In the genomic region with DNA sequence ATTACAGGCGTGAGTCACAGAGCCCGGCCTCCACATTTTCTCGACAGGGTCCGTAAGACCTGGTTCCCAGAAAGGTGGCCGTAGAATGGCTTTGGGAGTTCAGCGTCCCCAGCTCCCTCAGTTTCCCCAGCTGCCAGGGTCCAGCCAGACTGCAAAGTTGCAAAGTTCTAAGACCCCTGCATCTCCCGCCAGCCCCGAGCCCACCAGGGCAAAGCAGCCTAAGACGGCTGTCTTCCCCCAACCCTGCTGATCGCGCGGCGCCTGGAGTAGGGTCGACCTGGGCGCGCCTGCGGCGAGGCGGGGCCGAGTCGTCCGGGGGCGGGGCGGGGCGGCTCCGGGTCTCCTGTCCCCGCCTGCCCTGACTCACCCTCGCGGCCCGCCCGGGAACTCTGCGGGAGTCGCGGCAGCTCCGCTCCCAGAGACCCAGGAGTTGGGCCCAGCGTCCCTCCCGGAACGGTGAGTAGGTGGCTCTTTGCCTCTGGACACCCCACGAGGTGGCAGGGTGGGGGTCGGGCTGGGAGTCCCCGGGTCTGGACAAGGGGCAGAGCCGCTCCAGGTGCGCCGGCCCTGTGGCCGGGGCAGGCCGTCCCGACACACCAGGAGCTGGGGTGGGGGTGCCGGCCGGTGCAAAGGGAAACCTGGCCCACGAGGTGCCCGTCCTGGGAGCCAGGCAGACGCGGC, we compare ENCODE assay signal across 8 cellular contexts. TPM values are rescaled to one million over a fixed set of nuclear protein-coding genes. Genes with fewer than 3 reads are reported as not detected.
A peak's percentile ranks its signal among the peaks of the same experiment; 100 is the strongest.
DNase-seq lines count a peak whose midpoint lies in the region; ATAC-seq lines count a peak whose summit lies in the region.

A gene (plus strand): TSS at position 366 of the 681 bp plus-strand sequence. CDS start 7,094 bp downstream, outside the sequence.

- peak within 1 kb of the TSS; percentile 91 for H2AFZ ChIP-seq in neuronal stem cell (ENCODE audit: low read length)

- CTCF ChIA-PET in activated CD4-positive, alpha-beta T cell treated with anti-CD3 and anti-CD28 coated beads for 36 hours (lab: Charles Lee): no interaction called here

- no peaks in the 10 kb centered on the region for H3K36me3 Mint-ChIP-seq in activated CD4-positive, alpha-beta T cell treated with anti-CD3 and anti-CD28 coated beads for 36 hours (ENCODE audit: low read depth)

- peak within 1 kb of the TSS; percentile 92 for H3K23ac ChIP-seq in neuronal stem cell (ENCODE audit: low read depth, low read length, poor library complexity)

- H3K27me3 ChIP-seq in neuronal stem cell (ENCODE audit: control insufficient read depth in 3 of 3, insufficient read depth in 3 of 3, low read depth in 1 of 3, low read length in 3 of 3): peaks cover 0 to 43% (median 19%) of the 10 kb centered on the region in 3 experiments

- H2AK5ac ChIP-seq in neuronal stem cell (ENCODE audit: low read depth, low read length): peak within 1 kb of the TSS; percentile 81

- no peak within 1 kb of the TSS for H3K4ac ChIP-seq in neuronal stem cell (ENCODE audit: low read length)

- POLR2A ChIA-PET in activated CD4-positive, alpha-beta T cell treated with anti-CD3 and anti-CD28 coated beads for 36 hours (lab: Charles Lee): no interaction called here

- no peak within 1 kb of the TSS for H3K14ac ChIP-seq in neuronal stem cell (ENCODE audit: low read length)

- H3K36me3 ChIP-seq in neuronal stem cell (replicated peaks in 1 of 2; ENCODE audit: control insufficient read depth in 2 of 2, insufficient read depth in 2 of 2, low read length in 2 of 2): no peaks in the 10 kb centered on the region

- H3K9ac ChIP-seq in neuronal stem cell (ENCODE audit: low read depth, low read length, poor library complexity): no peak within 1 kb of the TSS

- H3K4me1 ChIP-seq in neuronal stem cell (ENCODE audit: control insufficient read depth in 2 of 2, insufficient read depth in 1 of 2, low read depth in 1 of 2, low read length in 2 of 2): peaks cover 0 to 7% of the 10 kb centered on the region in 2 donors

- H3K27ac ChIP-seq in neuronal stem cell (replicated peaks; ENCODE audit: low read length): no peak within 1 kb of the TSS

- H3K4me3 ChIP-seq in neuronal stem cell (ENCODE audit: low read length in 2 of 2): peak within 1 kb of the TSS in 1 of 2 donors; percentile 55

- no peaks in the 10 kb centered on the region for H3K4me1 Mint-ChIP-seq in activated CD4-positive, alpha-beta T cell treated with anti-CD3 and anti-CD28 coated beads for 36 hours

- peak within 1 kb of the TSS; percentile 89 for H3K18ac ChIP-seq in neuronal stem cell (ENCODE audit: low read length)

- no peaks in the 10 kb centered on the region for H3K9me3 ChIP-seq in neuronal stem cell (replicated peaks in 1 of 2; ENCODE audit: control insufficient read depth in 2 of 2, insufficient read depth in 1 of 2, low read depth in 1 of 2, low read length in 2 of 2)

- H2BK120ac ChIP-seq in neuronal stem cell (ENCODE audit: low read depth, low read length): peak within 1 kb of the TSS; percentile 31

- no peak within 1 kb of the TSS for H2BK12ac ChIP-seq in neuronal stem cell (ENCODE audit: low read length)

- H3K4me3 Mint-ChIP-seq in activated CD4-positive, alpha-beta T cell treated with anti-CD3 and anti-CD28 coated beads for 36 hours: no peak within 1 kb of the TSS

- no peak within 1 kb of the TSS for H4K91ac ChIP-seq in neuronal stem cell (ENCODE audit: low read depth, low read length, poor library complexity)

- intact Hi-C loops in activated CD4-positive, alpha-beta T cell treated with anti-CD3 and anti-CD28 coated beads for 36 hours (cut with DNase I, micrococcal nuclease): loop anchor here in 1 of 2 experiments (2.0 kb wide), 1 partner anchor 15 kb away; no protein-coding TSS in a partner anchor

- no CpG with 5 or more reads among the region's 53 CpGs for WGBS in neuronal stem cell (ENCODE audit: extremely low coverage in 2 of 2, insufficient read length in 2 of 2, insufficient replicate concordance in 1 of 2), 2 donors

- DNase-seq in NCI-H82 (lab: John Stamatoyannopoulos, UW): peak; percentile 59
- DNase-seq in NCI-H82 treated with DMSO at 0.1 percent for 48 hours (lab: John Stamatoyannopoulos, UW; ENCODE audit: unreplicated experiment): no peak
- peak; percentile 71 for DNase-seq in activated CD4-positive, alpha-beta T cell treated with anti-CD3 and anti-CD28 coated beads for 36 hours
- peak; percentile 59 for DNase-seq in fibroblast of gingiva (ENCODE audit: low read depth)
- peak; percentile 63 for DNase-seq in neuronal stem cell (ENCODE audit: low spot score)
- no peak for DNase-seq in AML-193 (lab: John Stamatoyannopoulos, UW)
- DNase-seq in occipital lobe (lab: John Stamatoyannopoulos, UW): no peak

- H3K79me1 ChIP-seq in neuronal stem cell (ENCODE audit: low read depth, low read length): no peaks in the 10 kb centered on the region

- H3K4me2 ChIP-seq in neuronal stem cell (ENCODE audit: insufficient read depth, low read length, poor library complexity, severe bottlenecking): peak within 1 kb of the TSS; percentile 81

- peak within 1 kb of the TSS; percentile 69 for H2BK15ac ChIP-seq in neuronal stem cell (ENCODE audit: low read length)

- no peak within 1 kb of the TSS for H4K8ac ChIP-seq in neuronal stem cell (ENCODE audit: low read depth, low read length)

- peak; percentile 94 for ATAC-seq in activated CD4-positive, alpha-beta T cell treated with anti-CD3 and anti-CD28 coated beads for 36 hours
- ATAC-seq in HG02610 (IDR thresholded peaks at IDR 0.05; ENCODE audit: unreplicated experiment): no peak

- H3K27me3 Mint-ChIP-seq in activated CD4-positive, alpha-beta T cell treated with anti-CD3 and anti-CD28 coated beads for 36 hours: peaks cover 6% of the 10 kb centered on the region

- H3K9me3 Mint-ChIP-seq in activated CD4-positive, alpha-beta T cell treated with anti-CD3 and anti-CD28 coated beads for 36 hours (ENCODE audit: low read depth): no peaks in the 10 kb centered on the region

- H3K27ac Mint-ChIP-seq in activated CD4-positive, alpha-beta T cell treated with anti-CD3 and anti-CD28 coated beads for 36 hours: no peak within 1 kb of the TSS

- H2BK5ac ChIP-seq in neuronal stem cell (ENCODE audit: low read length): peak within 1 kb of the TSS; percentile 53

RNA-seq across cellular contexts. Expression of the gene that starts here (rescaled TPM):
- not detected for total RNA-seq in activated CD4-positive, alpha-beta T cell treated with anti-CD3 and anti-CD28 coated beads for 36 hours
- 0.17 TPM for polyA plus RNA-seq in neuronal stem cell (2013, experiment 1 of 2)
- polyA plus RNA-seq in neuronal stem cell (2013, experiment 2 of 2): 0.24 TPM
- total RNA-seq in occipital lobe: not detected

Comparison
In these comparisons a context has a peak if more than half of its experiments do, and no peak if none do; other contexts are left out.
1. DNase-seq: peak in NCI-H82 (single experiment), fibroblast of gingiva (single experiment) and neuronal stem cell (single experiment); none in NCI-H82 treated with DMSO at 0.1 percent for 48 hours (single experiment), AML-193 (0 of 2) and occipital lobe (single experiment).
2. Peak in DNase-seq and ATAC-seq in activated CD4-positive, alpha-beta T cell treated with anti-CD3 and anti-CD28 coated beads for 36 hours; RNA of the gene not detected or under 1 TPM.